Comparison of ENCODE assay signal across 9 cellular contexts in genomic region chr10:99234067-99234738, GRCh38. TPM values are rescaled to one million over a fixed set of nuclear protein-coding genes. Genes with fewer than 3 reads are reported as not detected.
DNase-seq lines count a peak whose midpoint lies in the region; ATAC-seq, FAIRE-seq and TF ChIP-seq lines count a peak whose summit lies in the region.
"Had no signal": no experiment of that assay in that cellular context is flagged by ENCODE, and none has a peak within 500 bp of the region (broad histone marks: within the 10 kb centered on the region; RNA-seq: fewer than 3 reads in every experiment).

No MANE protein-coding gene starts in this region.

- TF ChIP-seq POLR2A in H1 (IDR thresholded peaks at IDR 0.05; ENCODE audit: control extremely low read depth in 1 of 2, low read depth in 2 of 2, low read length in 2 of 2) (no peak), suprapubic skin (IDR thresholded peaks at IDR 0.05) (no peak)

- TF ChIP-seq CTCF in AG04449 (IDR thresholded peaks at IDR 0.05; ENCODE audit: insufficient read depth, low read length, missing control alignments): no peak
- TF ChIP-seq CTCF in H1 (IDR thresholded peaks at IDR 0.05; ENCODE audit: control extremely low read depth in 1 of 3, insufficient read depth in 1 of 3, low read depth in 1 of 3, low read length in 3 of 3): no peak
- TF ChIP-seq CTCF in suprapubic skin (IDR thresholded peaks at IDR 0.05): no peak

- H3K27ac ChIP-seq in H1 (ENCODE audit: low read depth, low read length): no peak overlapping the region
- no peak overlapping the region for H3K27ac ChIP-seq in suprapubic skin

- no peaks in the 10 kb centered on the region for H3K79me1 ChIP-seq in H1 (ENCODE audit: low read depth, low read length)

- H3K36me3 ChIP-seq in H1 (ENCODE audit: control insufficient read depth in 2 of 4, insufficient read depth in 4 of 4, low read length in 3 of 4) (no peaks in the 10 kb centered on the region), suprapubic skin (no peaks in the 10 kb centered on the region)

- H3K4me1 ChIP-seq in H1 (replicated peaks in 1 of 4; ENCODE audit: control insufficient read depth in 3 of 4, insufficient read depth in 4 of 4, low read length in 3 of 4) (peaks cover 8 to 35% (median 15%) of the 10 kb centered on the region in 4 experiments; a peak in 6 of 7 replicates), suprapubic skin (peaks cover 46% of the 10 kb centered on the region)

- peak overlapping the region; percentile 64; the same call in 1 of the 2 replicates for H2BK20ac ChIP-seq in H1 (ENCODE audit: low read length)

- peak overlapping the region; percentile 51 for H3K4me3 Mint-ChIP-seq in T-helper 1 cell treated with Interleukin-12 subunit alpha and Interleukin-12 subunit beta and Interleukin-4 antibody, amounts not matched to agents 30 μg/mL and 1 μg/mL, for 36 hours

- H3K9me3 Mint-ChIP-seq in T-helper 1 cell treated with Interleukin-12 subunit alpha and Interleukin-12 subunit beta and Interleukin-4 antibody, amounts not matched to agents 30 μg/mL and 1 μg/mL, for 36 hours: no peaks in the 10 kb centered on the region

- H3K79me2 ChIP-seq in H1 (ENCODE audit: control insufficient read depth in 1 of 2, insufficient read depth in 2 of 2, low read length in 2 of 2): no peaks in the 10 kb centered on the region

- no peak overlapping the region for H3K27ac Mint-ChIP-seq in T-helper 1 cell treated with Interleukin-12 subunit alpha and Interleukin-12 subunit beta and Interleukin-4 antibody, amounts not matched to agents 30 μg/mL and 1 μg/mL, for 36 hours

- H3K36me3 Mint-ChIP-seq in T-helper 1 cell treated with Interleukin-12 subunit alpha and Interleukin-12 subunit beta and Interleukin-4 antibody, amounts not matched to agents 30 μg/mL and 1 μg/mL, for 36 hours (ENCODE audit: low read depth): no peaks in the 10 kb centered on the region

- H3K23me2 ChIP-seq in H1 (ENCODE audit: low read depth, low read length): peaks cover 32% of the 10 kb centered on the region

- peak overlapping the region; percentile 97 to 99 for H3K4me2 ChIP-seq in H1 (ENCODE audit: insufficient read depth in 1 of 2, low read depth in 2 of 2, low read length in 2 of 2)

- WGBS in H1 (ENCODE audit: extremely low coverage in 1 of 2, insufficient coverage in 1 of 2, insufficient read length in 1 of 2, insufficient replicate concordance in 2 of 2, low coverage in 1 of 2, low lambda C conversion rate in 2 of 2, missing lambda C conversion rate in 1 of 2), 2 experiments: 1% methylated on average over 45 of the region's 45 CpGs; no CpG with 5 or more reads in 1 of the 2 experiments
- WGBS in suprapubic skin: under 1% methylated on average over 32 of the region's 45 CpGs

- H3K27me3 Mint-ChIP-seq in T-helper 1 cell treated with Interleukin-12 subunit alpha and Interleukin-12 subunit beta and Interleukin-4 antibody, amounts not matched to agents 30 μg/mL and 1 μg/mL, for 36 hours (ENCODE audit: low read depth): peaks cover 86% of the 10 kb centered on the region

- no peak overlapping the region; the same call in 1 of the 2 replicates for H2BK5ac ChIP-seq in H1 (ENCODE audit: low read depth, low read length)

- no peak overlapping the region for H2AK5ac ChIP-seq in H1 (ENCODE audit: low read depth, low read length)

- no peak overlapping the region for H3K14ac ChIP-seq in H1 (ENCODE audit: insufficient read length)

- H3K9me3 ChIP-seq in H1 (ENCODE audit: insufficient read depth in 2 of 2, low read depth in 1 of 2, low read length in 1 of 2) (no peaks in the 10 kb centered on the region), suprapubic skin (no peaks in the 10 kb centered on the region)

- no peak overlapping the region for H4K91ac ChIP-seq in H1 (replicated peaks; ENCODE audit: insufficient read length, low read length)

- H4K8ac ChIP-seq in H1 (ENCODE audit: extremely low read depth, insufficient read depth, low read length): peak overlapping the region; percentile 19; the same call in 1 of the 2 replicates

- H3K27me3 ChIP-seq in H1 (replicated peaks in 1 of 4; ENCODE audit: control insufficient read depth in 3 of 4, extremely low read depth in 1 of 4, insufficient read depth in 3 of 4, low read length in 3 of 4): peaks cover 40 to 91% (median 73%) of the 10 kb centered on the region in 4 experiments
- H3K27me3 ChIP-seq in suprapubic skin: peaks cover 89% of the 10 kb centered on the region

- DNase-seq in AG04449 (ENCODE audit: low read depth, low spot score) (no peak), H1 (ENCODE audit: low read depth in 1 of 2, low spot score in 2 of 2) (peak in 1 of 2 experiments; percentile 72), mucosa of gallbladder (ENCODE audit: low spot score) (peak; percentile 52), suprapubic skin (ENCODE audit: low spot score in 2 of 2) (peak; percentile 66 to 82), NCI-H146 treated with DMSO at 0.1 percent for 48 hours (lab: John Stamatoyannopoulos, UW; ENCODE audit: unreplicated experiment) (no peak)

- no peak overlapping the region for H3K4ac ChIP-seq in H1 (replicated peaks; ENCODE audit: insufficient read length, low read depth, low read length)

- H2BK12ac ChIP-seq in H1 (ENCODE audit: low read depth, low read length): peak overlapping the region; percentile 60; the same call in 1 of the 2 replicates

- no peak overlapping the region for H2BK120ac ChIP-seq in H1 (replicated peaks; ENCODE audit: low read depth, low read length)

- CTCF ChIA-PET in AG04449 (lab: Yijun Ruan, JAX) (interaction anchor here (1.1 to 1.7 kb wide), 3 partner anchors 11 to 13 kb away, joined by 4 to 5 read pairs (median 4); no protein-coding TSS in a partner anchor), H1 (lab: Charles Lee; ENCODE audit: partially characterized antibody) (interaction anchor here (0.6 to 1.8 kb wide), 3 partner anchors 10 to 17 kb away, joined by 3 to 4 read pairs (median 3); no protein-coding TSS in a partner anchor)

- H3K4me3 ChIP-seq in AG04449 (ENCODE audit: low read depth, low read length) (peak overlapping the region; percentile 52), H1 (ENCODE audit: extremely low read depth in 1 of 4, insufficient read depth in 2 of 4, low read depth in 3 of 4, low read length in 4 of 4) (peak overlapping the region; percentile 36 to 65 (median 46); a peak in 7 of 8 replicates), suprapubic skin (peak overlapping the region; percentile 48)

- no peak overlapping the region for H3K23ac ChIP-seq in H1 (ENCODE audit: insufficient read length)

- H3K56ac ChIP-seq in H1 (replicated peaks; ENCODE audit: insufficient read length, low read depth, low read length): no peak overlapping the region

- ATAC-seq in GM18861 (IDR thresholded peaks at IDR 0.05; ENCODE audit: unreplicated experiment) (peak; percentile 98), HG03060 (IDR thresholded peaks at IDR 0.05; ENCODE audit: low read depth, unreplicated experiment) (peak; percentile 96)

- H3K18ac ChIP-seq in H1 (ENCODE audit: extremely low read depth, low read length): 0 out of 2 replicates have a peak overlapping the region, but pooled peaks have one; percentile 51

- H2AFZ ChIP-seq in H1 (ENCODE audit: low read length): peak overlapping the region; percentile 52; the same call in 1 of the 2 replicates

- no peak for FAIRE-seq in H1 (lab: Jason Lieb, UNC)

- no peak for TF ChIP-seq EP300 in H1 (IDR thresholded peaks at IDR 0.05; ENCODE audit: borderline replicate concordance in 1 of 2, low read depth in 2 of 2, low read length in 2 of 2)
- TF ChIP-seq EP300 in suprapubic skin (IDR thresholded peaks at IDR 0.05): no peak

- H3K4me1 Mint-ChIP-seq in T-helper 1 cell treated with Interleukin-12 subunit alpha and Interleukin-12 subunit beta and Interleukin-4 antibody, amounts not matched to agents 30 μg/mL and 1 μg/mL, for 36 hours (ENCODE audit: low read depth): peaks cover 5% of the 10 kb centered on the region

- TF ChIP-seq RAD21 in H1 (IDR thresholded peaks at IDR 0.05 in 1 of 2, conservative IDR thresholded peaks at IDR 0.05 in 1 of 2; ENCODE audit: low read depth in 2 of 2, low read length in 2 of 2): no peak

- no peaks in the 10 kb centered on the region for H4K20me1 ChIP-seq in H1 (replicated peaks in 1 of 2; ENCODE audit: control insufficient read depth in 1 of 2, insufficient read depth in 2 of 2, low read length in 2 of 2)

- H2BK15ac ChIP-seq in H1 (ENCODE audit: low read length): peak overlapping the region; percentile 34; the same call in 1 of the 2 replicates

- no peak overlapping the region for H4K5ac ChIP-seq in H1 (ENCODE audit: insufficient read length, low read depth, low read length)

- H3K9ac ChIP-seq in H1 (replicated peaks in 1 of 4; ENCODE audit: extremely low read depth in 1 of 4, low read depth in 3 of 4, low read length in 3 of 4): 0 out of 7 replicates have a peak overlapping the region, but pooled peaks of 1 of the 4 experiments have one; percentile 5

- POLR2A ChIA-PET in AG04449 (lab: Yijun Ruan, JAX) (no interaction called here), H1 (lab: Charles Lee; ENCODE audit: partially characterized antibody) (no interaction called here)

TF ChIP-seq in H1, 55 proteins besides CTCF, POLR2A, EP300 and RAD21 (continues in another document):
- TF ChIP-seq SUZ12 (IDR thresholded peaks at IDR 0.05; ENCODE audit: low read length): peak; percentile 98
- peak; percentile 98 for TF ChIP-seq MAX (IDR thresholded peaks at IDR 0.05)
- peak; percentile 58 for TF ChIP-seq KDM4A (IDR thresholded peaks at IDR 0.05; ENCODE audit: low read depth, low read length, severe bottlenecking)
- TF ChIP-seq E2F6 (IDR thresholded peaks at IDR 0.05): peak; percentile 93
- peak; percentile 76 for TF ChIP-seq RNF2 (IDR thresholded peaks at IDR 0.05; ENCODE audit: borderline replicate concordance, low read depth, low read length, missing control alignments, poor library complexity, severe bottlenecking)
- TF ChIP-seq ZNF274 (IDR thresholded peaks at IDR 0.05; ENCODE audit: borderline replicate concordance, extremely low read depth, low read length): no peak

RNA-seq across cellular contexts. Expression of gene HPSE2, which starts 1.4 kb away (rescaled TPM):
- 0.38 and 0.58 TPM in 2 replicates for total RNA-seq in H1 (2021; fragmentation: NEBNext Ultra II Directional; extraction: Animal tissue kit (Norgen Biotek cat#: 25700))
- 0.28 and 0.41 TPM in 2 replicates for polyA plus RNA-seq in H1 (2011; rRNA removed)
- 0.19 TPM for polyA plus RNA-seq in H1 (2011; cell fraction: cytosol; rRNA removed)
- polyA plus RNA-seq in H1 (2011; cell fraction: nucleus; rRNA removed): 0.47 TPM
- polyA plus RNA-seq in H1 (2012, experiment 1 of 2): 0.33 to 0.80 TPM (median 0.63 TPM) in 4 replicates
- polyA plus RNA-seq in H1 (2012, experiment 2 of 2): 0.12 TPM
- polyA plus RNA-seq in H1 (2013, experiment 1 of 2): 0.26 TPM
- polyA plus RNA-seq in H1 (2013, experiment 2 of 2): 0.29 TPM
- polyA minus RNA-seq in H1 (2011; rRNA and poly(A)+ RNA removed): 0.41 and 0.47 TPM in 2 replicates
- not detected for polyA minus RNA-seq in H1 (2011; cell fraction: cytosol; rRNA and poly(A)+ RNA removed)
- polyA minus RNA-seq in H1 (2011; cell fraction: nucleus; rRNA and poly(A)+ RNA removed): 2.4 TPM
- 12.4 TPM for total RNA-seq in mucosa of gallbladder
- total RNA-seq in suprapubic skin: 1 to 10 TPM in 2 of 4 donors, under 1 TPM in 2; 0.95 to 1.3 (median 0.99) TPM
- total RNA-seq: mononuclear cell had no signal

Comparison
In these comparisons a context has a peak if more than half of its experiments do, and no peak if none do; other contexts are left out.
1. DNase-seq: peak in mucosa of gallbladder (single experiment) and suprapubic skin (2 of 2); none in AG04449 (single experiment) and NCI-H146 treated with DMSO at 0.1 percent for 48 hours (single experiment).
2. Peak in every context shown above with its lines, with median percentiles within 50 percentile points of each other: H3K4me3 ChIP-seq.